24 cellular contexts compared by ENCODE assay signal in the genomic region with DNA sequence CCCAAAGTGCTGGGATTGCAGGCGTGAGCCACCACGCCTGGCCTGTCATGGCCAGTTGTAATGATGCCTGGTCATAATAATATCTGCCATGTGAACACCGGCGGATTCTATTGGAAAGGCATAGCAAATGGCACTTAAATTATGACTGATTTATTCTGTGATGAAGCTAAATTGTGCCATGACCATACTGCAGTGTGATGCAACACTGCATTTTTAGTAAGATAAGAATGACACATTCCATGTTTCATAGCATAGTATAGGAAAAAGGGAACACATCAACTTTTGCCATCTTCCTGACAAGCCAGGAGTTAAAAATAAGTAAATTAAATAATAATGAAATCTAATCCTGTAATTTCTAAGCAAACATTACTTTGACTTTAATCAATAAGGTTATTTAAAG. TPM values are rescaled to one million over a fixed set of nuclear protein-coding genes. Genes with fewer than 3 reads are reported as not detected.
DNase-seq lines count a peak whose midpoint lies in the region; ATAC-seq, FAIRE-seq and TF ChIP-seq lines count a peak whose summit lies in the region.
"Had no signal": no experiment of that assay in that cellular context is flagged by ENCODE, and none has a peak within 500 bp of the region (broad histone marks: within the 10 kb centered on the region; RNA-seq: fewer than 3 reads in every experiment).

No MANE protein-coding gene starts in this region.

- peaks cover 10% of the 10 kb centered on the region for H3K4me1 ChIP-seq in HepG2 (ENCODE audit: insufficient read depth, low read length)
- H3K4me1 ChIP-seq in right lobe of liver, result peaks cover 0 to 8% (median 3%) of the 10 kb centered on the region in 4 donors
- H3K4me1 ChIP-seq in PC-9 (replicated peaks; ENCODE audit: insufficient read depth), result no peaks in the 10 kb centered on the region
- H3K4me1 ChIP-seq: A549, BE2C had no signal

- no peak for TF ChIP-seq CTCF in HepG2 (CRISPR knock-in tag; IDR thresholded peaks at IDR 0.05)
- TF ChIP-seq CTCF in right lobe of liver (IDR thresholded peaks at IDR 0.05), result no peak
- no peak for TF ChIP-seq CTCF in epithelial cell of esophagus (IDR thresholded peaks at IDR 0.05; ENCODE audit: insufficient read depth, low read depth, low read length, missing control alignments)
- no peak for TF ChIP-seq CTCF in lower leg skin (IDR thresholded peaks at IDR 0.05)
- no peak for TF ChIP-seq CTCF in PC-9 (conservative IDR thresholded peaks at IDR 0.05)

- H3K9me3 ChIP-seq in HepG2 (ENCODE audit: low read length) (no peaks in the 10 kb centered on the region), right lobe of liver (no peaks in the 10 kb centered on the region), PC-9 (ENCODE audit: insufficient read depth, low read depth) (no peaks in the 10 kb centered on the region)
- H3K9me3 ChIP-seq: A549; BE2C; BLaER1 treated with 17β-estradiol and CSF1 and Interleukin-3, amounts not matched to agents 10 nM and 100 nM; HAP-1 had no signal

- H3K4me3 ChIP-seq in HepG2 (replicated peaks in 1 of 3; ENCODE audit: insufficient read depth in 1 of 3, low read depth in 2 of 3, low read length in 3 of 3) (no peak overlapping the region), right lobe of liver (no peak overlapping the region), epithelial cell of esophagus (ENCODE audit: low read length) (no peak overlapping the region), lower leg skin (ENCODE audit: low read depth, poor library complexity, severe bottlenecking) (no peak overlapping the region), PC-9 (no peak overlapping the region)
- H3K4me3 ChIP-seq: A549; BLaER1 treated with 17β-estradiol and CSF1 and Interleukin-3, amounts not matched to agents 10 nM and 100 nM; GM12878; HAP-1 had no signal

- no peaks in the 10 kb centered on the region for H4K20me1 ChIP-seq in HepG2 (ENCODE audit: insufficient read depth, low read length)
- H4K20me1 ChIP-seq in PC-9 (ENCODE audit: insufficient read depth), result no peaks in the 10 kb centered on the region
- H4K20me1 ChIP-seq: BLaER1 treated with 17β-estradiol and CSF1 and Interleukin-3, amounts not matched to agents 10 nM and 100 nM had no signal

- CTCF ChIA-PET in HepG2 (lab: Yijun Ruan, JAX; ENCODE audit: low intra/inter-chr PET ratio, low total read pairs) (no interaction called here), PC-9 (lab: Charles Lee) (no interaction called here)

- POLR2A ChIA-PET in HepG2 (lab: Yijun Ruan, JAX) (no interaction called here), PC-9 (lab: Charles Lee; ENCODE audit: unreplicated experiment) (interaction anchor here (0.6 kb wide), 1 partner anchor 179 kb away, joined by 4 read pairs; no protein-coding TSS in a partner anchor)

- H3F3A ChIP-seq in PC-9 (ENCODE audit: insufficient read depth, low read depth), result no peaks in the 10 kb centered on the region

- BruUV-seq in HepG2 (replicated peaks; lab: Mats Ljungman, UMichigan), result no TSS peak
- BruUV-seq in PC-9 (replicated peaks; lab: Mats Ljungman, UMichigan), result no TSS peak

- no peaks in the 10 kb centered on the region for H3K9me2 ChIP-seq in PC-9 (ENCODE audit: insufficient read depth)

- H3K27me3 ChIP-seq in HepG2 (ENCODE audit: control insufficient read depth in 1 of 2, insufficient read depth in 2 of 2, low read length in 2 of 2), result peaks cover 0 to 11% of the 10 kb centered on the region in 2 experiments; a peak in 2 of 5 replicates
- H3K27me3 ChIP-seq in right lobe of liver, result no peaks in the 10 kb centered on the region
- no peaks in the 10 kb centered on the region; the same call in 1 of the 2 replicates for H3K27me3 ChIP-seq in PC-9 (ENCODE audit: insufficient read depth, low read depth)
- H3K27me3 ChIP-seq: BLaER1 treated with 17β-estradiol and CSF1 and Interleukin-3, amounts not matched to agents 10 nM and 100 nM had no signal

- no peaks in the 10 kb centered on the region for H3K79me2 ChIP-seq in HepG2 (ENCODE audit: insufficient read depth, low read length)
- no peaks in the 10 kb centered on the region for H3K79me2 ChIP-seq in PC-9 (ENCODE audit: low read depth)

- in situ Hi-C loops in HepG2 (cut with HindIII; ENCODE audit: extremely low pct_ligation_motif_present, low pct_unique_long_range_greater_than_20kb), result no loop called here

- no peak for TF ChIP-seq POLR2A in HepG2 (IDR thresholded peaks at IDR 0.05; ENCODE audit: insufficient read depth in 1 of 2, low read depth in 2 of 2, low read length in 2 of 2)
- no peak for TF ChIP-seq POLR2A in right lobe of liver (IDR thresholded peaks at IDR 0.05)
- TF ChIP-seq POLR2A in lower leg skin (IDR thresholded peaks at IDR 0.05), result no peak

- no peak for TF ChIP-seq RAD21 in HepG2 (CRISPR knock-in tag; IDR thresholded peaks at IDR 0.05)

- ATAC-seq in HepG2, result no peak
- ATAC-seq in right lobe of liver, result no peak
- ATAC-seq in HG02885 (IDR thresholded peaks at IDR 0.05; ENCODE audit: poor library complexity, unreplicated experiment), result no peak
- ATAC-seq: A549 had no signal

- H2AFZ ChIP-seq in HepG2 (ENCODE audit: low read length) (no peak overlapping the region), PC-9 (no peak overlapping the region)

- DNase-seq in HepG2 (ENCODE audit: low spot score) (no peak), right lobe of liver (no peak), amniotic epithelial cell (ENCODE audit: low read depth) (peak; percentile 27), epithelial cell of esophagus (ENCODE audit: low read depth) (peak; percentile 26), lower leg skin (ENCODE audit: low spot score in 2 of 2) (no peak), PC-9 (no peak)
- DNase-seq: 8988T; ACHN; AML-193; BE2C; CD4-positive, alpha-beta T cell; CD8-positive, alpha-beta memory T cell; DMS 273 treated with DMSO at 0.1 percent for 48 hours; DMS79; EL; GOT3; HFFc6 had no signal

- no peak for FAIRE-seq in HepG2 (lab: Jason Lieb, UNC)
- FAIRE-seq: A549, D721Med, GM12878, H54 had no signal

- intact Hi-C loops in HepG2 (cut with micrococcal nuclease; ENCODE audit: unreplicated experiment), result no loop called here
- intact Hi-C loops in right lobe of liver (cut with DNase I), result loop anchor here in 1 of 2 donors (5.0 kb wide), 1 partner anchor 78 kb away; no protein-coding TSS in a partner anchor
- intact Hi-C loops in lower leg skin (cut with DNase I; ENCODE audit: low total_unique reads), result loop anchor here (5.0 kb wide), 1 partner anchor 78 kb away; no protein-coding TSS in a partner anchor
- intact Hi-C loops in PC-9 (cut with micrococcal nuclease; ENCODE audit: unreplicated experiment), result no loop called here

- no peak overlapping the region for H3K9ac ChIP-seq in HepG2 (ENCODE audit: insufficient read depth, low read depth, low read length)
- H3K9ac ChIP-seq: BLaER1 treated with 17β-estradiol and CSF1 and Interleukin-3, amounts not matched to agents 10 nM and 100 nM had no signal

- H3K4me2 ChIP-seq in HepG2 (ENCODE audit: low read depth, low read length), result no peak overlapping the region
- no peak overlapping the region for H3K4me2 ChIP-seq in PC-9
- H3K4me2 ChIP-seq: A549 had no signal

- H3K36me3 ChIP-seq in HepG2 (replicated peaks in 1 of 2; ENCODE audit: control insufficient read depth in 1 of 2, insufficient read depth in 2 of 2, low read length in 2 of 2) (no peaks in the 10 kb centered on the region), right lobe of liver (no peaks in the 10 kb centered on the region), PC-9 (ENCODE audit: low read depth) (no peaks in the 10 kb centered on the region)
- H3K36me3 ChIP-seq: BE2C; BLaER1 treated with 17β-estradiol and CSF1 and Interleukin-3, amounts not matched to agents 10 nM and 100 nM; HAP-1 had no signal

- no peak overlapping the region for H3K27ac ChIP-seq in HepG2 (ENCODE audit: extremely low read length, insufficient read depth, low read length)
- H3K27ac ChIP-seq in right lobe of liver, result no peak overlapping the region
- no peak overlapping the region for H3K27ac ChIP-seq in PC-9
- H3K27ac ChIP-seq: A549; BLaER1 treated with 17β-estradiol and CSF1 and Interleukin-3, amounts not matched to agents 10 nM and 100 nM had no signal

- 73% methylated on average over 4 of the region's 4 CpGs for WGBS in HepG2 (ENCODE audit: low lambda C conversion rate)
- whole genome bisulfite sequencing in right lobe of liver (ENCODE audit: insufficient coverage, low coverage, low lambda C conversion rate, missing lambda C conversion rate), result 87% methylated on average over 4 of the region's 4 CpGs
- WGBS in lower leg skin, 2 donors, result 90 to 91% methylated on average over 4 of the region's 4 CpGs

- no peak for TF ChIP-seq EP300 in HepG2 (IDR thresholded peaks at IDR 0.05; ENCODE audit: low read depth in 2 of 2, low read length in 2 of 2)
- TF ChIP-seq EP300 in HepG2 (CRISPR knock-in tag; IDR thresholded peaks at IDR 0.05; ENCODE audit: borderline replicate concordance), result no peak

TF ChIP-seq in HepG2, 621 proteins besides CTCF, POLR2A, EP300 and RAD21 (continues in another document):
- peak; percentile 15; the same call in 1 of the 2 replicates for TF ChIP-seq CEBPB (IDR thresholded peaks at IDR 0.05; ENCODE audit: borderline replicate concordance, low read depth, low read length)
- no peak for TF ChIP-seq ZIK1 (CRISPR knock-in tag; IDR thresholded peaks at IDR 0.05; ENCODE audit: borderline replicate concordance, low read depth)
- TF ChIP-seq SALL2 (CRISPR knock-in tag; IDR thresholded peaks at IDR 0.05), result no peak

RNA-seq across cellular contexts. Expression of a gene that starts 30.4 kb away (rescaled TPM):
- total RNA-seq in HepG2 (2016; rRNA removed; fragmentation: Illumina TruSeq; extraction: Trizol) (17.4 and 18.3 TPM in 2 replicates), right lobe of liver (10 to 100 TPM in 3 of 6 experiments, 1 to 10 TPM in 3; 6.3 to 14.9 (median 9.8) TPM), lower leg skin (100 to 1,000 TPM; 177 to 182 (median 180) TPM), PC-9 (2021) (40.0 and 40.6 TPM in 2 replicates)
- 2.2 and 2.6 TPM in 2 replicates for total RNA-seq in HepG2 (2016; cell fraction: cytosol; rRNA removed; fragmentation: Illumina TruSeq; extraction: Trizol; ENCODE audit: low read depth)
- total RNA-seq in HepG2 (2016; cell fraction: insoluble cytoplasmic fraction; rRNA removed; fragmentation: Illumina TruSeq; extraction: Trizol), result 17.1 and 17.9 TPM in 2 replicates
- total RNA-seq in HepG2 (2016; cell fraction: membrane; rRNA removed; fragmentation: Illumina TruSeq; extraction: Trizol), result 7.5 and 8.2 TPM in 2 replicates
- 15.1 and 18.6 TPM in 2 replicates for total RNA-seq in HepG2 (2016; cell fraction: nucleus; rRNA removed; fragmentation: Illumina TruSeq; extraction: Trizol)
- polyA plus RNA-seq in HepG2 (2011; rRNA removed), result 5.1 and 6.3 TPM in 2 replicates
- 5.7 and 6.0 TPM in 2 replicates for polyA plus RNA-seq in HepG2 (2011; cell fraction: cytosol; rRNA removed)
- 9.9 and 11.3 TPM in 2 replicates for polyA plus RNA-seq in HepG2 (2011; cell fraction: nucleus; rRNA removed)
- 9.8 and 11.5 TPM in 2 replicates for polyA plus RNA-seq in HepG2 (2012)
- polyA plus RNA-seq in HepG2 (2016; cell fraction: cytosol; fragmentation: Illumina TruSeq; extraction: Trizol; ENCODE audit: low read depth), result 1.1 TPM in 2 replicates
- 15.2 and 16.4 TPM in 2 replicates for polyA plus RNA-seq in HepG2 (2016; cell fraction: insoluble cytoplasmic fraction; fragmentation: Illumina TruSeq; extraction: Trizol; ENCODE audit: low read depth)
- 3.5 and 4.1 TPM in 2 replicates for polyA plus RNA-seq in HepG2 (2016; cell fraction: membrane; fragmentation: Illumina TruSeq; extraction: Trizol; ENCODE audit: low read depth)
- 17.8 and 17.9 TPM in 2 replicates for polyA plus RNA-seq in HepG2 (2016; cell fraction: nucleus; fragmentation: Illumina TruSeq; extraction: Trizol; ENCODE audit: insufficient read depth, low read depth)
- 10.1 and 10.5 TPM in 2 replicates for polyA minus RNA-seq in HepG2 (2011; rRNA and poly(A)+ RNA removed; ENCODE audit: low replicate concordance)
- polyA minus RNA-seq in HepG2 (2011; cell fraction: cytosol; rRNA and poly(A)+ RNA removed), result 6.4 and 6.6 TPM in 2 replicates
- 8.7 and 9.5 TPM in 2 replicates for polyA minus RNA-seq in HepG2 (2011; cell fraction: nucleus; rRNA and poly(A)+ RNA removed)

Comparison
In these comparisons a context has a peak if more than half of its experiments do, and no peak if none do; other contexts are left out.
1. DNase-seq: peak in amniotic epithelial cell (single experiment) and epithelial cell of esophagus (single experiment); none in HepG2 (single experiment), right lobe of liver (0 of 3), lower leg skin (0 of 2) and PC-9 (0 of 2).